In the genomic region with DNA sequence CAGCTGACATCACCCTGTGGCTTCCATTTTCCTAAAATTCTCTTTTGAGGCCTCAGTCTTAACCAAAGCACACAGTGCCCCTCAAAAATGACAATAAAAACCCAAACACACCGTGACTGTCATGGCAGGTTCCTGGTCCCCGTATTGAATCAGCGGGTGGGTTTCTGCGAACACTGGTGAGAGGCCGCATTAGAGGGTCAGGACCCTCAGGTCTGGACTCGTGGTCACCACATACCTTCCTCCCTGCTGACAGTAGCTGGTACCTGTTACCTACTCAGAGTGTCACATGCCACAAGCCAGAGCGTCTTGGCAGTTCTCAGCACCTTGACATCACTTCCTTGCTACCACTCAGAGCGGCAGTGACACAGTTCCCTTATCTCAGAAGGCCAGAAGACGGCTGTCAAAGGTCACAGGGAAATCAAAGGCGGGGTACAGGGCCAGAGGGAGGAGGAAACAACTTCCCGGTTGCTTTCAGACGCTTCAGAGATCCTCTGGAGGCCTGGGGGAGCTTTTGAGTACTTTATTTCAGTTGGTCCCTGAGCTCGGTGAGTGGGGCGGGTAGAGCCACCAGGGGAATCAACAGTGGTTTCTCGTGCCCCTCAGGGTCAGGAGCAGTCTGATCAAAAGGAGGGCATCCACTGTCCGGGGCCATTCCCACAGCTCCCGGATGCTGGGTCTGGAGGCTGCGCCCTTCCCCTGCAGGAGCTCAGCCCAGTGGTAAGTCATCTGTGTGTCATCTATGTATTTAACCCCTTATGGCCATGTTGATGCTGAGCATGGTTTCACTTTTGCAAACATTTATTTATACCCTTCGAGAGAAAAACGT, we compare ENCODE assay signal across 7 cellular contexts. TPM values are rescaled to one million over a fixed set of nuclear protein-coding genes. Genes with fewer than 3 reads are reported as not detected.
A peak's percentile ranks its signal among the peaks of the same experiment; 100 is the strongest.
DNase-seq lines count a peak whose midpoint lies in the region; ATAC-seq lines count a peak whose summit lies in the region.

A gene (minus strand): TSS at position 281 of the 826 bp plus-strand sequence.
A gene with protein sequence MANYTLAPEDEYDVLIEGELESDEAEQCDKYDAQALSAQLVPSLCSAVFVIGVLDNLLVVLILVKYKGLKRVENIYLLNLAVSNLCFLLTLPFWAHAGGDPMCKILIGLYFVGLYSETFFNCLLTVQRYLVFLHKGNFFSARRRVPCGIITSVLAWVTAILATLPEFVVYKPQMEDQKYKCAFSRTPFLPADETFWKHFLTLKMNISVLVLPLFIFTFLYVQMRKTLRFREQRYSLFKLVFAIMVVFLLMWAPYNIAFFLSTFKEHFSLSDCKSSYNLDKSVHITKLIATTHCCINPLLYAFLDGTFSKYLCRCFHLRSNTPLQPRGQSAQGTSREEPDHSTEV (plus strand): TSS at position 474 of the 826 bp plus-strand sequence. CDS start 821 bp downstream, outside the sequence.

- peak within 1 kb of the TSS; percentile 95 for H3K27ac Mint-ChIP-seq in dendritic cell treated with granulocyte-macrophage colony-stimulating factor and Interleukin-4, amounts not matched to agents 40 ng/mL and 50 ng/mL, for 4 days
- H3K27ac Mint-ChIP-seq in stimulated activated naive CD8-positive, alpha-beta T cell treated with anti-CD3 and anti-CD28 coated beads, Interleukin-15, amount 100 ng/mL, for 72 hours: peak within 1 kb of the TSS; percentile 95 to 97

- peak; percentile 55 for ATAC-seq in HG03342 (IDR thresholded peaks at IDR 0.05; ENCODE audit: unreplicated experiment)
- peak; percentile 94 for ATAC-seq in stimulated activated naive CD8-positive, alpha-beta T cell treated with anti-CD3 and anti-CD28 coated beads, Interleukin-15, amount 100 ng/mL, for 72 hours

- no peaks in the 10 kb centered on the region for H3K9me3 Mint-ChIP-seq in dendritic cell treated with granulocyte-macrophage colony-stimulating factor and Interleukin-4, amounts not matched to agents 40 ng/mL and 50 ng/mL, for 4 days
- H3K9me3 Mint-ChIP-seq in stimulated activated naive CD8-positive, alpha-beta T cell treated with anti-CD3 and anti-CD28 coated beads, Interleukin-15, amount 100 ng/mL, for 72 hours: peaks cover 0 to 4% of the 10 kb centered on the region in 2 donors

- H3K36me3 Mint-ChIP-seq in dendritic cell treated with granulocyte-macrophage colony-stimulating factor and Interleukin-4, amounts not matched to agents 40 ng/mL and 50 ng/mL, for 4 days (ENCODE audit: low read depth): peaks cover 6% of the 10 kb centered on the region

- peak within 1 kb of the TSS; percentile 84 for H3K4me3 Mint-ChIP-seq in dendritic cell treated with granulocyte-macrophage colony-stimulating factor and Interleukin-4, amounts not matched to agents 40 ng/mL and 50 ng/mL, for 4 days
- H3K4me3 Mint-ChIP-seq in stimulated activated naive CD8-positive, alpha-beta T cell treated with anti-CD3 and anti-CD28 coated beads, Interleukin-15, amount 100 ng/mL, for 72 hours: peak within 1 kb of the TSS; percentile 87 to 95

- no peaks in the 10 kb centered on the region for H3K27me3 Mint-ChIP-seq in dendritic cell treated with granulocyte-macrophage colony-stimulating factor and Interleukin-4, amounts not matched to agents 40 ng/mL and 50 ng/mL, for 4 days
- H3K27me3 Mint-ChIP-seq in stimulated activated naive CD8-positive, alpha-beta T cell treated with anti-CD3 and anti-CD28 coated beads, Interleukin-15, amount 100 ng/mL, for 72 hours: no peaks in the 10 kb centered on the region

- peaks cover 74% of the 10 kb centered on the region for H3K4me1 Mint-ChIP-seq in dendritic cell treated with granulocyte-macrophage colony-stimulating factor and Interleukin-4, amounts not matched to agents 40 ng/mL and 50 ng/mL, for 4 days (ENCODE audit: low read depth)
- peaks cover 41% of the 10 kb centered on the region for H3K4me1 Mint-ChIP-seq in stimulated activated naive CD8-positive, alpha-beta T cell treated with anti-CD3 and anti-CD28 coated beads, Interleukin-15, amount 100 ng/mL, for 72 hours

- intact Hi-C loops in dendritic cell treated with granulocyte-macrophage colony-stimulating factor and Interleukin-4, amounts not matched to agents 40 ng/mL and 50 ng/mL, for 4 days (cut with micrococcal nuclease): loop anchor here (2.0 kb wide), 1 partner anchor 318 kb away; no protein-coding TSS in a partner anchor

- DNase-seq in UCSD-AML1 (lab: John Stamatoyannopoulos, UW; ENCODE audit: unreplicated experiment): peak; percentile 82
- DNase-seq in mucosa of gallbladder (ENCODE audit: low spot score): peak; percentile 91
- DNase-seq in stimulated activated naive CD8-positive, alpha-beta T cell treated with anti-CD3 and anti-CD28 coated beads, Interleukin-15, amount 100 ng/mL, for 72 hours: peak; percentile 28 to 60
- DNase-seq in NCI-H128 (lab: John Stamatoyannopoulos, UW; ENCODE audit: unreplicated experiment): no peak
- no peak for DNase-seq in NCI-H2029 treated with DMSO at 0.1 percent for 48 hours (lab: John Stamatoyannopoulos, UW)

RNA-seq across cellular contexts. Expression of the second gene that starts in this region (rescaled TPM):
- total RNA-seq in mucosa of gallbladder: 9.1 TPM

Comparison
In these comparisons a context has a peak if more than half of its experiments do, and no peak if none do; other contexts are left out.
1. DNase-seq: peak in UCSD-AML1 (single experiment), mucosa of gallbladder (single experiment) and stimulated activated naive CD8-positive, alpha-beta T cell treated with anti-CD3 and anti-CD28 coated beads, Interleukin-15, amount 100 ng/mL, for 72 hours (2 of 2); none in NCI-H128 (single experiment) and NCI-H2029 treated with DMSO at 0.1 percent for 48 hours (single experiment).